In the genomic region with DNA sequence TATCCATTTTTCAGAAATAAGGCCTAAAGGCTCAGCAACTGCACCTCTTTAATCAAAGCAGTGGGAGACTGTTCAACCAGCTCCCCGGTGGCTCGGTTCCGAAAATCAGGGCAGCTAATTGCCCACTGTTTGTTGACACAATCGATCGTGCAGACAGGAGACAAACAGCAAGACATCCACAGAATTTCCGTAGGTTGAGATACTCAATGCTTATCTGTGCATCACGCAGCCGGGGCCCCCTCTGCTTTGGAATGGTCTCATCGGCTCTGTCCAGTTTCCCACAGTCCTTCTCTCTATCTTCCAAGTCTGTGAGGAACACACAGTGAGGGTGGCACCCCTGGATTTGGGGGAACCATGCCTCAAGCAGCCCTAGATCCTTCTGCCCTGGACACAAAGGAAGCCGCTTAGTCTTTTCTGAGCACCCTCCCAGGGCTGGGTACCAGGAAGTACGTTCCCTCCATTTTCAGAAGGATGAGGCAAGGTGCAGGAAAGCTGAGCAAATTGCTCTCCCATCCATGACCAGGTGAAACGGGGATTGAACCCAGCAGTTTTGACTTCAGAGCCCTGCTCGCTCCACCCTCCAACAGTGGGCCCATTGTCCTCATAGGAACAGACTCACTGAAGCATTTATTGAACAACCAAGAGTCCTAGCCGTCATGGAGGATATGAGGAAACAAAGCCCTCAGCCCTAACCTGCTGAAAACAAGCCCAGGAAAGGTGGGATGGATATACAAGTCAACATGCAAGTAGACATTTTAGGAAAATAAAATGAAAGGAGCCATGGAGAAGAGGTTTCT, we compare ENCODE assay signal across 1 cellular context.
TF ChIP-seq lines count a peak whose summit lies in the region.

No MANE protein-coding gene starts in this region.

TF ChIP-seq in HepG2, 621 proteins besides CTCF, POLR2A, EP300 and RAD21 (continued from another document and continues in another):
- TF ChIP-seq AHDC1 (CRISPR knock-in tag; IDR thresholded peaks at IDR 0.05; ENCODE audit: borderline replicate concordance) = peak; percentile 82; the same call in 1 of the 2 replicates
- TF ChIP-seq ZNF432 (CRISPR knock-in tag; IDR thresholded peaks at IDR 0.05; ENCODE audit: borderline replicate concordance) = no peak
- peak; percentile 84; the same call in 1 of the 2 replicates for TF ChIP-seq IRF2 (CRISPR knock-in tag; IDR thresholded peaks at IDR 0.05)
- no peak for TF ChIP-seq ZNF720 (CRISPR knock-in tag; IDR thresholded peaks at IDR 0.05)
- TF ChIP-seq MXD1 (CRISPR knock-in tag; IDR thresholded peaks at IDR 0.05) = no peak
- no peak for TF ChIP-seq ZNF577 (CRISPR knock-in tag; IDR thresholded peaks at IDR 0.05; ENCODE audit: borderline replicate concordance, low read depth)
- peak; percentile 98 for TF ChIP-seq PHF21A (CRISPR knock-in tag; IDR thresholded peaks at IDR 0.05)
- peak; percentile 82; the same call in 1 of the 2 replicates for TF ChIP-seq ERF (CRISPR knock-in tag; IDR thresholded peaks at IDR 0.05)
- TF ChIP-seq, protein P1, sequence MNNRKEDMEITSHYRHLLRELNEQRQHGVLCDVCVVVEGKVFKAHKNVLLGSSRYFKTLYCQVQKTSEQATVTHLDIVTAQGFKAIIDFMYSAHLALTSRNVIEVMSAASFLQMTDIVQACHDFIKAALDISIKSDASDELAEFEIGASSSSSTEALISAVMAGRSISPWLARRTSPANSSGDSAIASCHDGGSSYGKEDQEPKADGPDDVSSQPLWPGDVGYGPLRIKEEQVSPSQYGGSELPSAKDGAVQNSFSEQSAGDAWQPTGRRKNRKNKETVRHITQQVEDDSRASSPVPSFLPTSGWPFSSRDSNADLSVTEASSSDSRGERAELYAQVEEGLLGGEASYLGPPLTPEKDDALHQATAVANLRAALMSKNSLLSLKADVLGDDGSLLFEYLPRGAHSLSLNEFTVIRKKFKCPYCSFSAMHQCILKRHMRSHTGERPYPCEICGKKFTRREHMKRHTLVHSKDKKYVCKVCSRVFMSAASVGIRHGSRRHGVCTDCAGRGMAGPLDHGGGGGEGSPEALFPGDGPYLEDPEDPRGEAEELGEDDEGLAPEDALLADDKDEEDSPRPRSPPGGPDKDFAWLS (CRISPR knock-in tag; IDR thresholded peaks at IDR 0.05; ENCODE audit: borderline replicate concordance) = no peak
- 0 out of 2 replicates have a peak, but pooled peaks have one; percentile 64 for TF ChIP-seq ZNF766 (CRISPR knock-in tag; IDR thresholded peaks at IDR 0.05; ENCODE audit: borderline replicate concordance)
- TF ChIP-seq ATRX (CRISPR knock-in tag; IDR thresholded peaks at IDR 0.05; ENCODE audit: borderline replicate concordance) = no peak
- TF ChIP-seq, protein P2, sequence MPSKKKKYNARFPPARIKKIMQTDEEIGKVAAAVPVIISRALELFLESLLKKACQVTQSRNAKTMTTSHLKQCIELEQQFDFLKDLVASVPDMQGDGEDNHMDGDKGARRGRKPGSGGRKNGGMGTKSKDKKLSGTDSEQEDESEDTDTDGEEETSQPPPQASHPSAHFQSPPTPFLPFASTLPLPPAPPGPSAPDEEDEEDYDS (CRISPR knock-in tag; IDR thresholded peaks at IDR 0.05) = 0 out of 2 replicates have a peak, but pooled peaks have one; percentile 27
- TF ChIP-seq SCMH1 (CRISPR knock-in tag; IDR thresholded peaks at IDR 0.05; ENCODE audit: borderline replicate concordance) = no peak
- TF ChIP-seq SMAD9 (CRISPR knock-in tag; IDR thresholded peaks at IDR 0.05) = no peak
- no peak for TF ChIP-seq ZNF790 (CRISPR knock-in tag; IDR thresholded peaks at IDR 0.05; ENCODE audit: borderline replicate concordance)
- TF ChIP-seq GATAD2A (CRISPR knock-in tag; IDR thresholded peaks at IDR 0.05) = peak; percentile 91
- TF ChIP-seq MAZ (IDR thresholded peaks at IDR 0.05; ENCODE audit: borderline replicate concordance, low read depth, low read length) = no peak
- peak; percentile 27; the same call in 1 of the 2 replicates for TF ChIP-seq MAZ (CRISPR knock-in tag; IDR thresholded peaks at IDR 0.05; ENCODE audit: low read depth)
- no peak for TF ChIP-seq PBX3 (CRISPR knock-in tag; IDR thresholded peaks at IDR 0.05; ENCODE audit: borderline replicate concordance)
- TF ChIP-seq ZFX (CRISPR knock-in tag; IDR thresholded peaks at IDR 0.05; ENCODE audit: low read depth) = peak; percentile 57
- TF ChIP-seq, protein P3, sequence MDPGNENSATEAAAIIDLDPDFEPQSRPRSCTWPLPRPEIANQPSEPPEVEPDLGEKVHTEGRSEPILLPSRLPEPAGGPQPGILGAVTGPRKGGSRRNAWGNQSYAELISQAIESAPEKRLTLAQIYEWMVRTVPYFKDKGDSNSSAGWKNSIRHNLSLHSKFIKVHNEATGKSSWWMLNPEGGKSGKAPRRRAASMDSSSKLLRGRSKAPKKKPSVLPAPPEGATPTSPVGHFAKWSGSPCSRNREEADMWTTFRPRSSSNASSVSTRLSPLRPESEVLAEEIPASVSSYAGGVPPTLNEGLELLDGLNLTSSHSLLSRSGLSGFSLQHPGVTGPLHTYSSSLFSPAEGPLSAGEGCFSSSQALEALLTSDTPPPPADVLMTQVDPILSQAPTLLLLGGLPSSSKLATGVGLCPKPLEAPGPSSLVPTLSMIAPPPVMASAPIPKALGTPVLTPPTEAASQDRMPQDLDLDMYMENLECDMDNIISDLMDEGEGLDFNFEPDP (CRISPR knock-in tag; conservative IDR thresholded peaks at IDR 0.05) = no peak
- TF ChIP-seq TAF1 (CRISPR knock-in tag; IDR thresholded peaks at IDR 0.05) = no peak
- peak; percentile 71 for TF ChIP-seq NCOA2 (CRISPR knock-in tag; IDR thresholded peaks at IDR 0.05)
- no peak for TF ChIP-seq NCOA1 (CRISPR knock-in tag; IDR thresholded peaks at IDR 0.05)
- peak; percentile 71; the same call in 1 of the 2 replicates for TF ChIP-seq ZNF580 (CRISPR knock-in tag; IDR thresholded peaks at IDR 0.05; ENCODE audit: borderline replicate concordance, low read depth)
- peak; percentile 73; the same call in 1 of the 2 replicates for TF ChIP-seq ZBTB38 (CRISPR knock-in tag; IDR thresholded peaks at IDR 0.05)
- TF ChIP-seq, protein P4, sequence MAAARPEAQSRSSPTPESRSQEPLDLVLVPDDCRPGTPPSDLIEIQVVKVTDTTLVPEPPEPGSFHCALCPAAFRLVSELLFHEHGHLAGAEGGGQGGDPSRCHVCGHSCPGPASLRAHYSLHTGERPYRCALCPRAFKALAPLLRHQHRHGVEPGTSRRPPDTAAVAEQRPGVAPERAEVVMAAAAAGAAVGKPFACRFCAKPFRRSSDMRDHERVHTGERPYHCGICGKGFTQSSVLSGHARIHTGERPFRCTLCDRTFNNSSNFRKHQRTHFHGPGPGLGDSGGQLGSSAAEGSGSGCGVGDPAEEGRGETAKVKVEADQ (CRISPR knock-in tag; IDR thresholded peaks at IDR 0.05; ENCODE audit: borderline replicate concordance) = 0 out of 2 replicates have a peak, but pooled peaks have one; percentile 32
- TF ChIP-seq SATB2 (CRISPR knock-in tag; IDR thresholded peaks at IDR 0.05) = 0 out of 2 replicates have a peak, but pooled peaks have one; percentile 51
- no peak for TF ChIP-seq ZNF263 (CRISPR knock-in tag; IDR thresholded peaks at IDR 0.05)
- TF ChIP-seq, protein P5, sequence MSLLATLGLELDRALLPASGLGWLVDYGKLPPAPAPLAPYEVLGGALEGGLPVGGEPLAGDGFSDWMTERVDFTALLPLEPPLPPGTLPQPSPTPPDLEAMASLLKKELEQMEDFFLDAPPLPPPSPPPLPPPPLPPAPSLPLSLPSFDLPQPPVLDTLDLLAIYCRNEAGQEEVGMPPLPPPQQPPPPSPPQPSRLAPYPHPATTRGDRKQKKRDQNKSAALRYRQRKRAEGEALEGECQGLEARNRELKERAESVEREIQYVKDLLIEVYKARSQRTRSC (CRISPR knock-in tag; IDR thresholded peaks at IDR 0.05; ENCODE audit: low read depth) = no peak
- no peak for TF ChIP-seq MED13 (CRISPR knock-in tag; IDR thresholded peaks at IDR 0.05)
- no peak for TF ChIP-seq JUNB (CRISPR knock-in tag; IDR thresholded peaks at IDR 0.05; ENCODE audit: borderline replicate concordance)
- 0 out of 2 replicates have a peak, but pooled peaks have one; percentile 33 for TF ChIP-seq ZNF296 (CRISPR knock-in tag; conservative IDR thresholded peaks at IDR 0.05)
- TF ChIP-seq ZNF839 (CRISPR knock-in tag; IDR thresholded peaks at IDR 0.05; ENCODE audit: borderline replicate concordance) = 0 out of 2 replicates have a peak, but pooled peaks have one; percentile 80
- no peak; the same call in 1 of the 2 replicates for TF ChIP-seq KDM4B (CRISPR knock-in tag; IDR thresholded peaks at IDR 0.05)
- peak; percentile 79 for TF ChIP-seq BCL6 (CRISPR knock-in tag; IDR thresholded peaks at IDR 0.05)
- TF ChIP-seq PPARG (CRISPR knock-in tag; conservative IDR thresholded peaks at IDR 0.05) = peak; percentile 61; the same call in 1 of the 2 replicates
- TF ChIP-seq GLI4 (CRISPR knock-in tag; IDR thresholded peaks at IDR 0.05; ENCODE audit: borderline replicate concordance) = no peak
- no peak for TF ChIP-seq ZNF18 (CRISPR knock-in tag; IDR thresholded peaks at IDR 0.05; ENCODE audit: insufficient replicate concordance)
- no peak for TF ChIP-seq CC2D1A (CRISPR knock-in tag; IDR thresholded peaks at IDR 0.05)
- TF ChIP-seq ZNF572 (CRISPR knock-in tag; IDR thresholded peaks at IDR 0.05) = no peak
- no peak for TF ChIP-seq TBL1XR1 (IDR thresholded peaks at IDR 0.05; ENCODE audit: borderline replicate concordance, low read length, partially characterized antibody)
- peak; percentile 82; the same call in 1 of the 2 replicates for TF ChIP-seq IRF9 (CRISPR knock-in tag; IDR thresholded peaks at IDR 0.05; ENCODE audit: borderline replicate concordance)
- TF ChIP-seq KDM3A (CRISPR knock-in tag; IDR thresholded peaks at IDR 0.05; ENCODE audit: low read depth) = peak; percentile 78; the same call in 1 of the 2 replicates
